9 cellular contexts compared by ENCODE assay signal in genomic region chr4:76898385-76898692, GRCh38. TPM values are rescaled to one million over a fixed set of nuclear protein-coding genes. Genes with fewer than 3 reads are reported as not detected.
DNase-seq lines count a peak whose midpoint lies in the region; ATAC-seq, FAIRE-seq and TF ChIP-seq lines count a peak whose summit lies in the region.
"Had no signal": no experiment of that assay in that cellular context is flagged by ENCODE, and none has a peak within 500 bp of the region (broad histone marks: within the 10 kb centered on the region; RNA-seq: fewer than 3 reads in every experiment).

No MANE protein-coding gene starts in this region.

- peak overlapping the region; percentile 69 for H3K4me3 ChIP-seq in bronchial epithelial cell (ENCODE audit: low read depth, low read length)
- H3K4me3 ChIP-seq in mucosa of descending colon: peak overlapping the region; percentile 15
- peak overlapping the region in 3 of 4 donors; percentile 55 to 67 (median 56) for H3K4me3 ChIP-seq in upper lobe of left lung

- H3K36me3 ChIP-seq in bronchial epithelial cell (ENCODE audit: control insufficient read depth, insufficient read depth, low read length) (no peaks in the 10 kb centered on the region), mucosa of descending colon (ENCODE audit: low read depth) (no peaks in the 10 kb centered on the region), upper lobe of left lung (no peaks in the 10 kb centered on the region)

- H3K9me3 ChIP-seq in mucosa of descending colon (no peaks in the 10 kb centered on the region), upper lobe of left lung (no peaks in the 10 kb centered on the region)

- no peak for FAIRE-seq in bronchial epithelial cell (lab: Jason Lieb, UNC)
- FAIRE-seq: D721Med had no signal

- CTCF ChIA-PET in activated naive CD4-positive, alpha-beta T cell treated with anti-CD3 and anti-CD28 coated beads, Interleukin-2, amount 10 ng/mL, durations not matched to agents 7 days and 5 days (lab: Charles Lee): no interaction called here

- no peak for TF ChIP-seq CTCF in bronchial epithelial cell (IDR thresholded peaks at IDR 0.05; ENCODE audit: insufficient read depth, low read length, severe bottlenecking)
- no peak for TF ChIP-seq CTCF in mucosa of descending colon (IDR thresholded peaks at IDR 0.05)
- TF ChIP-seq CTCF in upper lobe of left lung (IDR thresholded peaks at IDR 0.05): no peak

- H3K27me3 ChIP-seq in bronchial epithelial cell (ENCODE audit: control insufficient read depth, insufficient read depth, low read length) (no peaks in the 10 kb centered on the region), upper lobe of left lung (peaks cover 0 to 22% (median 9%) of the 10 kb centered on the region in 4 donors)

- peaks cover 20% of the 10 kb centered on the region for H3K4me1 ChIP-seq in mucosa of descending colon (ENCODE audit: low read depth)
- peaks cover 15 to 25% (median 23%) of the 10 kb centered on the region in 4 donors for H3K4me1 ChIP-seq in upper lobe of left lung

- H3K27me3 Mint-ChIP-seq in activated naive CD4-positive, alpha-beta T cell treated with anti-CD3 and anti-CD28 coated beads, Interleukin-2, amount 10 ng/mL, durations not matched to agents 7 days and 5 days: peaks cover 62% of the 10 kb centered on the region

- no peak overlapping the region for H3K27ac Mint-ChIP-seq in activated naive CD4-positive, alpha-beta T cell treated with anti-CD3 and anti-CD28 coated beads, Interleukin-2, amount 10 ng/mL, durations not matched to agents 7 days and 5 days

- peaks cover 12% of the 10 kb centered on the region for H3K4me1 Mint-ChIP-seq in activated naive CD4-positive, alpha-beta T cell treated with anti-CD3 and anti-CD28 coated beads, Interleukin-2, amount 10 ng/mL, durations not matched to agents 7 days and 5 days

- no peaks in the 10 kb centered on the region for H3K9me3 Mint-ChIP-seq in activated naive CD4-positive, alpha-beta T cell treated with anti-CD3 and anti-CD28 coated beads, Interleukin-2, amount 10 ng/mL, durations not matched to agents 7 days and 5 days

- intact Hi-C loops in mucosa of descending colon (cut with DNase I, micrococcal nuclease): no loop called here

- no peaks in the 10 kb centered on the region for H3K36me3 Mint-ChIP-seq in activated naive CD4-positive, alpha-beta T cell treated with anti-CD3 and anti-CD28 coated beads, Interleukin-2, amount 10 ng/mL, durations not matched to agents 7 days and 5 days

- TF ChIP-seq EP300 in upper lobe of left lung (IDR thresholded peaks at IDR 0.05): no peak

- DNase-seq in activated naive CD4-positive, alpha-beta T cell treated with anti-CD3 and anti-CD28 coated beads, Interleukin-2, amount 10 ng/mL, durations not matched to agents 7 days and 5 days: no peak
- no peak for DNase-seq in activated naive CD4-positive, alpha-beta T cell treated with Interleukin-2 at 50 U/mL for 16 hours
- no peak for DNase-seq in bronchial epithelial cell (ENCODE audit: low read depth)
- no peak for DNase-seq in mucosa of descending colon
- no peak for DNase-seq in upper lobe of left lung
- DNase-seq in mesenteric fat pad (ENCODE audit: low spot score): no peak

- peak overlapping the region; percentile 57 to 79 (median 74) for H3K27ac ChIP-seq in upper lobe of left lung

- no peak for TF ChIP-seq POLR2A in upper lobe of left lung (IDR thresholded peaks at IDR 0.05)

- 13% methylated on average over 14 of the region's 14 CpGs for WGBS in upper lobe of left lung, 2 donors

- ATAC-seq in mucosa of descending colon: no peak
- no peak for ATAC-seq in upper lobe of left lung (ENCODE audit: low FRiP score in 2 of 2)
- ATAC-seq in GM21576 (IDR thresholded peaks at IDR 0.05; ENCODE audit: unreplicated experiment): no peak
- no peak for ATAC-seq in HG03039 (IDR thresholded peaks at IDR 0.05; ENCODE audit: unreplicated experiment)

- peak overlapping the region; percentile 61 for H3K4me3 Mint-ChIP-seq in activated naive CD4-positive, alpha-beta T cell treated with anti-CD3 and anti-CD28 coated beads, Interleukin-2, amount 10 ng/mL, durations not matched to agents 7 days and 5 days

RNA-seq across cellular contexts. Expression of gene SOWAHB, which starts 0.4 kb away (rescaled TPM):
- total RNA-seq in bronchial epithelial cell (15.0 and 21.1 TPM in 2 replicates), mucosa of descending colon (10 to 100 TPM in 2 of 3 donors, 1 to 10 TPM in 1; 8.6 to 27.0 (median 24.8) TPM), upper lobe of left lung (1 to 10 TPM; 1.3 to 8.4 (median 3.4) TPM), mesenteric fat pad (not detected)

RNA-seq across cellular contexts. Expression of gene SEPTIN11, which starts 51.2 kb away (rescaled TPM):
- total RNA-seq in bronchial epithelial cell (49.2 and 49.5 TPM in 2 replicates), mucosa of descending colon (100 to 1,000 TPM in 2 of 3 donors, 10 to 100 TPM in 1; 73.0 to 117 (median 109) TPM), upper lobe of left lung (100 to 1,000 TPM in 2 of 6 donors, 10 to 100 TPM in 4; 56.3 to 136 (median 94.0) TPM), mesenteric fat pad (331 TPM)

Comparison
In these comparisons a context has a peak if more than half of its experiments do, and no peak if none do; other contexts are left out.
1. H3K4me3 ChIP-seq: peak in every context shown above with its lines; median percentile 69 in bronchial epithelial cell; 56 in upper lobe of left lung; 15 in mucosa of descending colon.